Comparison of ENCODE assay signal across 21 cellular contexts in the genomic region with DNA sequence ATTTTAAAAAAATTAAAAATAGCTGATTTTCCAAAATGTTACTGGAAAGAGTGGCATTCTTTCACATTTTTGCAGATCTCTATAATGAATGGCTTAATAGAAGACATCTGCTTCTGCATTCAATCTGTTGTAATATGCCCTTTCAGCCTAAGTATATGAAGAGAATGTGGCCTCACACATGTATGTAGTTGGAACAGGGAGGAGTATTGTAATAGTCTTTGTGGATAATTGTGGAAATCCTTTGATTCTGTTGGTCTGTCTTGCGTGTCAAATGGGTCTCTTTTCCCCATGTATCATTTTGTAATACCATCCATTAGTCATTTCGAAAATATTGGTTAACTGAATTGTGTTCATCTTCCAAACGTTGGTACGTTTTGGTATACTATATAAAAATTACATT. TPM values are rescaled to one million over a fixed set of nuclear protein-coding genes. Genes with fewer than 3 reads are reported as not detected.
DNase-seq lines count a peak whose midpoint lies in the region; ATAC-seq and TF ChIP-seq lines count a peak whose summit lies in the region.
"Had no signal": no experiment of that assay in that cellular context is flagged by ENCODE, and none has a peak within 500 bp of the region (broad histone marks: within the 10 kb centered on the region; RNA-seq: fewer than 3 reads in every experiment).

No MANE protein-coding gene starts in this region.

- no peak for ATAC-seq in activated CD8-positive, alpha-beta T cell treated with anti-CD3 and anti-CD28 coated beads for 36 hours
- no peak for ATAC-seq in activated CD8-positive, alpha-beta T cell treated with anti-CD3 and anti-CD28 coated beads, Interleukin-2, amount 10 ng/mL, durations not matched to agents 7 days and 5 days
- ATAC-seq in T-cell (replicated peaks in 1 of 4) (no peak), GM18870 (IDR thresholded peaks at IDR 0.05; ENCODE audit: unreplicated experiment) (no peak)

- H3K4me1 ChIP-seq in neutrophil (ENCODE audit: control insufficient read depth in 1 of 2, insufficient read depth in 1 of 2, low read depth in 1 of 2, low read length in 1 of 2): peaks cover 16 to 27% of the 10 kb centered on the region in 2 experiments
- H3K4me1 ChIP-seq: HAP-1 had no signal

- POLR2A ChIA-PET in activated CD8-positive, alpha-beta T cell treated with anti-CD3 and anti-CD28 coated beads for 36 hours (lab: Charles Lee): interaction anchor here (1.3 to 2.1 kb wide), 2 partner anchors 10 to 11 kb away, joined by 5 to 8 read pairs; no protein-coding TSS in a partner anchor
- POLR2A ChIA-PET in activated CD8-positive, alpha-beta T cell treated with anti-CD3 and anti-CD28 coated beads, Interleukin-2, amount 10 ng/mL, durations not matched to agents 7 days and 5 days (lab: Charles Lee): no interaction called here
- POLR2A ChIA-PET in T-cell (lab: Charles Lee): interaction anchor here in 1 of 2 donors (0.6 to 0.7 kb wide), 2 partner anchors 11 to 85 kb away, joined by 3 read pairs; partner anchors contain the start of gene CTPS2

- H3K27me3 Mint-ChIP-seq in activated CD8-positive, alpha-beta T cell treated with anti-CD3 and anti-CD28 coated beads for 36 hours: no peaks in the 10 kb centered on the region
- no peaks in the 10 kb centered on the region for H3K27me3 Mint-ChIP-seq in activated CD8-positive, alpha-beta T cell treated with anti-CD3 and anti-CD28 coated beads, Interleukin-2, amount 10 ng/mL, durations not matched to agents 7 days and 5 days (ENCODE audit: low read depth)
- no peaks in the 10 kb centered on the region for H3K27me3 Mint-ChIP-seq in chondrocyte (ENCODE audit: low read depth)
- H3K27me3 Mint-ChIP-seq in T-cell: no peaks in the 10 kb centered on the region
- H3K27me3 Mint-ChIP-seq: CD8-positive, alpha-beta memory T cell had no signal

- no peaks in the 10 kb centered on the region for H3K9me3 ChIP-seq in neutrophil
- H3K9me3 ChIP-seq: HAP-1 had no signal

- no peaks in the 10 kb centered on the region for H3K9me3 Mint-ChIP-seq in activated CD8-positive, alpha-beta T cell treated with anti-CD3 and anti-CD28 coated beads for 36 hours
- no peaks in the 10 kb centered on the region for H3K9me3 Mint-ChIP-seq in activated CD8-positive, alpha-beta T cell treated with anti-CD3 and anti-CD28 coated beads, Interleukin-2, amount 10 ng/mL, durations not matched to agents 7 days and 5 days (ENCODE audit: insufficient read depth)
- H3K9me3 Mint-ChIP-seq in chondrocyte (ENCODE audit: low read depth) (no peaks in the 10 kb centered on the region), T-cell (no peaks in the 10 kb centered on the region)
- H3K9me3 Mint-ChIP-seq: CD8-positive, alpha-beta memory T cell had no signal

- no peak for TF ChIP-seq CTCF in activated CD8-positive, alpha-beta T cell treated with anti-CD3 and anti-CD28 coated beads for 36 hours (IDR thresholded peaks at IDR 0.05)
- TF ChIP-seq CTCF in chondrocyte (IDR thresholded peaks at IDR 0.05) (no peak), neutrophil (IDR thresholded peaks at IDR 0.05) (no peak)

- H3K4me3 ChIP-seq in neutrophil (ENCODE audit: low read depth in 1 of 2, low read length in 1 of 2): no peak overlapping the region
- H3K4me3 ChIP-seq: HAP-1 had no signal

- CTCF ChIA-PET in activated CD8-positive, alpha-beta T cell treated with anti-CD3 and anti-CD28 coated beads for 36 hours (lab: Charles Lee): no interaction called here
- CTCF ChIA-PET in activated CD8-positive, alpha-beta T cell treated with anti-CD3 and anti-CD28 coated beads, Interleukin-2, amount 10 ng/mL, durations not matched to agents 7 days and 5 days (lab: Charles Lee): no interaction called here
- CTCF ChIA-PET in T-cell (lab: Charles Lee): no interaction called here

- H3K27me3 ChIP-seq in neutrophil: no peaks in the 10 kb centered on the region

- no peaks in the 10 kb centered on the region for H3K36me3 ChIP-seq in neutrophil

- H3K27ac Mint-ChIP-seq in activated CD8-positive, alpha-beta T cell treated with anti-CD3 and anti-CD28 coated beads for 36 hours: peak overlapping the region; percentile 46
- no peak overlapping the region for H3K27ac Mint-ChIP-seq in activated CD8-positive, alpha-beta T cell treated with anti-CD3 and anti-CD28 coated beads, Interleukin-2, amount 10 ng/mL, durations not matched to agents 7 days and 5 days
- peak overlapping the region; percentile 39 for H3K27ac Mint-ChIP-seq in chondrocyte (ENCODE audit: unreplicated experiment)
- H3K27ac Mint-ChIP-seq in T-cell: no peak overlapping the region
- H3K27ac Mint-ChIP-seq: CD8-positive, alpha-beta memory T cell had no signal

- peaks cover 15% of the 10 kb centered on the region for H3K36me3 Mint-ChIP-seq in activated CD8-positive, alpha-beta T cell treated with anti-CD3 and anti-CD28 coated beads for 36 hours (ENCODE audit: low read depth)
- H3K36me3 Mint-ChIP-seq in activated CD8-positive, alpha-beta T cell treated with anti-CD3 and anti-CD28 coated beads, Interleukin-2, amount 10 ng/mL, durations not matched to agents 7 days and 5 days (ENCODE audit: low read depth): peaks cover 16% of the 10 kb centered on the region
- H3K36me3 Mint-ChIP-seq in chondrocyte (ENCODE audit: low read depth): peaks cover 10% of the 10 kb centered on the region
- H3K36me3 Mint-ChIP-seq in T-cell: peaks cover 15% of the 10 kb centered on the region

- no peak for DNase-seq in activated CD8-positive, alpha-beta T cell treated with anti-CD3 and anti-CD28 coated beads for 36 hours
- no peak for DNase-seq in activated CD8-positive, alpha-beta T cell treated with anti-CD3 and anti-CD28 coated beads, Interleukin-2, amount 10 ng/mL, durations not matched to agents 7 days and 5 days
- DNase-seq in chondrocyte (ENCODE audit: low spot score) (no peak), T-cell (no peak), DMS79 treated with DMSO at 0.1 percent for 48 hours (lab: John Stamatoyannopoulos, UW) (no peak)
- DNase-seq: 8988T; Calu3; CD8-positive, alpha-beta memory T cell; GF-D8; KBM-7; NCI-H1092; NCI-H1436 treated with DMSO at 0.1 percent for 48 hours; NCI-H2029; NCI-H2227 treated with DMSO at 0.1 percent for 48 hours; NCI-H510A; SIG-M5 had no signal

- intact Hi-C loops in activated CD8-positive, alpha-beta T cell treated with anti-CD3 and anti-CD28 coated beads for 36 hours (cut with micrococcal nuclease): no loop called here

- no peaks in the 10 kb centered on the region for H3K4me1 Mint-ChIP-seq in activated CD8-positive, alpha-beta T cell treated with anti-CD3 and anti-CD28 coated beads for 36 hours (ENCODE audit: low read depth)
- no peaks in the 10 kb centered on the region for H3K4me1 Mint-ChIP-seq in activated CD8-positive, alpha-beta T cell treated with anti-CD3 and anti-CD28 coated beads, Interleukin-2, amount 10 ng/mL, durations not matched to agents 7 days and 5 days (ENCODE audit: low read depth)
- H3K4me1 Mint-ChIP-seq in chondrocyte (ENCODE audit: low read depth) (no peaks in the 10 kb centered on the region), T-cell (peaks cover 17 to 34% (median 18%) of the 10 kb centered on the region in 3 donors)

- H3K27ac ChIP-seq in neutrophil: peak overlapping the region; percentile 72
- H3K27ac ChIP-seq: C4-2B, RWPE1 had no signal

- no peak overlapping the region for H3K4me3 Mint-ChIP-seq in activated CD8-positive, alpha-beta T cell treated with anti-CD3 and anti-CD28 coated beads for 36 hours
- H3K4me3 Mint-ChIP-seq in activated CD8-positive, alpha-beta T cell treated with anti-CD3 and anti-CD28 coated beads, Interleukin-2, amount 10 ng/mL, durations not matched to agents 7 days and 5 days: no peak overlapping the region
- H3K4me3 Mint-ChIP-seq in chondrocyte (ENCODE audit: unreplicated experiment) (no peak overlapping the region), T-cell (no peak overlapping the region)

RNA-seq across cellular contexts. Expression of gene TXLNG, which starts 11.6 kb away (rescaled TPM):
- total RNA-seq in activated CD8-positive, alpha-beta T cell treated with anti-CD3 and anti-CD28 coated beads for 36 hours: 10 to 100 TPM; 17.3 to 18.8 TPM
- 10 to 100 TPM; 10.8 to 10.9 TPM for total RNA-seq in activated CD8-positive, alpha-beta T cell treated with anti-CD3 and anti-CD28 coated beads, Interleukin-2, amount 10 ng/mL, durations not matched to agents 7 days and 5 days
- total RNA-seq in chondrocyte: 8.9 to 11.6 TPM (median 9.1 TPM) in 3 replicates
- 10 to 100 TPM; 16.4 to 24.0 (median 17.9) TPM for total RNA-seq in T-cell

Comparison
In these comparisons a context has a peak if more than half of its experiments do, and no peak if none do; other contexts are left out.
1. H3K27ac Mint-ChIP-seq: peak in activated CD8-positive, alpha-beta T cell treated with anti-CD3 and anti-CD28 coated beads for 36 hours (single experiment) and chondrocyte (single experiment); none in activated CD8-positive, alpha-beta T cell treated with anti-CD3 and anti-CD28 coated beads, Interleukin-2, amount 10 ng/mL, durations not matched to agents 7 days and 5 days (single experiment) and T-cell (0 of 2).